In the genomic region with DNA sequence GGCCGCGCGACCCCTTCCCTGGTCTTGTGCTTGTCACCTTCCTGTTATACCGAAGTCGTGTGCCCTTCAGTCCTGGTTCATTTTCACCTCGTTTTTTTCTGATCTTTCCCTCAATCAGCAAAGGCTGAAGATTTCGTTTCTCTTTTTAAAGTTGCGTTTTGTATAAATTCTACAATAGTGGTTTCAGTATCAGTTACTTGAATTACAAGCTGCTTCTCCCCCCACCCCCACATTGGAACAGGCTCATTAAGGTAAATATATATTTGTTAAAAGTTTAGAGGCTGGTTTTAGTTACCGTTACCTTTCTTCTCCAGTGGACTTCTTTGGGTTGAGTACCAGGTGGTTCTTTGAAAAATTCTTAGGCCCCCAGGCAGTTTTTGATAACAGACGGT, we compare ENCODE assay signal across 8 cellular contexts. TPM values are rescaled to one million over a fixed set of nuclear protein-coding genes. Genes with fewer than 3 reads are reported as not detected.
DNase-seq lines count a peak whose midpoint lies in the region; ATAC-seq and TF ChIP-seq lines count a peak whose summit lies in the region.

No MANE protein-coding gene starts in this region.

- no peaks in the 10 kb centered on the region for H3K9me2 ChIP-seq in PC-9 (ENCODE audit: insufficient read depth)

- peaks cover 10% of the 10 kb centered on the region for H3K4me1 ChIP-seq in PC-9 (replicated peaks; ENCODE audit: insufficient read depth)
- peaks cover 14 to 42% (median 30%) of the 10 kb centered on the region in 4 donors for H3K4me1 ChIP-seq in esophagus muscularis mucosa
- H3K4me1 ChIP-seq in sigmoid colon: peaks cover 0 to 21% (median 14%) of the 10 kb centered on the region in 4 donors

- H3F3A ChIP-seq in PC-9 (ENCODE audit: insufficient read depth, low read depth): peaks cover 8% of the 10 kb centered on the region

- DNase-seq in NCI-H1105 treated with DMSO at 0.1 percent for 48 hours (lab: John Stamatoyannopoulos, UW) (peak; percentile 24), NCI-H1105 (lab: John Stamatoyannopoulos, UW) (no peak), PC-9 (no peak), esophagus muscularis mucosa (ENCODE audit: extremely low spot score) (no peak), sigmoid colon (no peak), NCI-H1417 treated with DMSO at 0.1 percent for 48 hours (lab: John Stamatoyannopoulos, UW) (no peak), HEK293T (ENCODE audit: extremely low spot score) (no peak)

- H3K27me3 ChIP-seq in PC-9 (ENCODE audit: insufficient read depth, low read depth) (no peaks in the 10 kb centered on the region), esophagus muscularis mucosa (no peaks in the 10 kb centered on the region), sigmoid colon (no peaks in the 10 kb centered on the region)

- BruUV-seq in PC-9 (replicated peaks; lab: Mats Ljungman, UMichigan): no TSS peak

- intact Hi-C loops in PC-9 (cut with micrococcal nuclease; ENCODE audit: unreplicated experiment): loop anchor here (1.0 to 10.0 kb wide), 4 partner anchors 97 to 271 kb away; partner anchors contain the start of gene MTMR12
- intact Hi-C loops in esophagus muscularis mucosa (cut with DNase I): loop anchor here (5.0 to 10.0 kb wide), 2 partner anchors 79 to 351 kb away; no protein-coding TSS in a partner anchor
- intact Hi-C loops in sigmoid colon (cut with DNase I): loop anchor here (5.0 kb wide), 5 partner anchors 79 to 414 kb away; partner anchors contain the start of genes GOLPH3, MTMR12 and ZFR

- peak overlapping the region; percentile 94 for H3K4me2 ChIP-seq in PC-9

- H3K36me3 ChIP-seq in PC-9 (ENCODE audit: low read depth) (peaks cover 24% of the 10 kb centered on the region), esophagus muscularis mucosa (peaks cover 0 to 20% (median 14%) of the 10 kb centered on the region in 4 donors), sigmoid colon (peaks cover 0 to 23% (median 5%) of the 10 kb centered on the region in 4 donors)

- CTCF ChIA-PET in PC-9 (lab: Charles Lee) (interaction anchor here (0.5 to 0.8 kb wide), 4 partner anchors 14 to 144 kb away, joined by 3 to 6 read pairs (median 4); no protein-coding TSS in a partner anchor), HEK293T (lab: Yijun Ruan, JAX) (interaction anchor here (0.6 to 1.2 kb wide), 2 partner anchors 331 to 354 kb away, joined by 3 read pairs; no protein-coding TSS in a partner anchor)

- TF ChIP-seq CTCF in PC-9 (conservative IDR thresholded peaks at IDR 0.05): no peak
- no peak for TF ChIP-seq CTCF in esophagus muscularis mucosa (IDR thresholded peaks at IDR 0.05)
- no peak for TF ChIP-seq CTCF in sigmoid colon (IDR thresholded peaks at IDR 0.05)

- H3K9me3 ChIP-seq in PC-9 (ENCODE audit: insufficient read depth, low read depth) (no peaks in the 10 kb centered on the region), esophagus muscularis mucosa (peaks cover 0 to 8% (median 0%) of the 10 kb centered on the region in 4 donors), sigmoid colon (peaks cover 0 to 4% (median 0%) of the 10 kb centered on the region in 4 donors)

- peak overlapping the region; percentile 87 for H2AFZ ChIP-seq in PC-9

- H3K4me3 ChIP-seq in PC-9 (peak overlapping the region; percentile 84), esophagus muscularis mucosa (peak overlapping the region; percentile 88 to 99 (median 90)), sigmoid colon (peak overlapping the region; percentile 89 to 97 (median 92))

- H3K27ac ChIP-seq in PC-9 (peak overlapping the region; percentile 77), esophagus muscularis mucosa (replicated peaks in 1 of 4) (peak overlapping the region; percentile 95 to 100 (median 98)), sigmoid colon (peak overlapping the region; percentile 98 to 100 (median 99))

- POLR2A ChIA-PET in PC-9 (lab: Charles Lee; ENCODE audit: unreplicated experiment) (interaction anchor here (0.6 kb wide), 1 partner anchor 413 kb away, joined by 9 read pairs; no protein-coding TSS in a partner anchor), HEK293T (lab: Yijun Ruan, JAX) (interaction anchor here (0.7 kb wide), 1 partner anchor 13 kb away, joined by 3 read pairs; no protein-coding TSS in a partner anchor)

- TF ChIP-seq POLR2A in esophagus muscularis mucosa (IDR thresholded peaks at IDR 0.05; ENCODE audit: low read depth) (no peak), sigmoid colon (IDR thresholded peaks at IDR 0.05) (no peak)

- peaks cover 36% of the 10 kb centered on the region for H3K79me2 ChIP-seq in PC-9 (ENCODE audit: low read depth)

- no peak for ATAC-seq in HG03342 (IDR thresholded peaks at IDR 0.05; ENCODE audit: unreplicated experiment)

- no peak for TF ChIP-seq EP300 in esophagus muscularis mucosa (IDR thresholded peaks at IDR 0.05)
- TF ChIP-seq EP300 in sigmoid colon (IDR thresholded peaks at IDR 0.05): no peak

- H4K20me1 ChIP-seq in PC-9 (ENCODE audit: insufficient read depth): peaks cover 46% of the 10 kb centered on the region

- under 1% methylated on average over 10 of the region's 10 CpGs for WGBS in esophagus muscularis mucosa
- 1 to 2% methylated on average over 10 of the region's 10 CpGs for WGBS in sigmoid colon, 2 donors

TF ChIP-seq in HEK293T, 16 proteins besides CTCF, POLR2A, EP300 and RAD21:
- TF ChIP-seq PKNOX1 (IDR thresholded peaks at IDR 0.05): no peak
TF ChIP-seq in HEK293T: peak in this region for 0.

RNA-seq across cellular contexts. Expression of gene SUB1, which starts 0.9 kb away (rescaled TPM):
- total RNA-seq in PC-9 (2021): 314 and 328 TPM in 2 replicates
- total RNA-seq in esophagus muscularis mucosa: 100 to 1,000 TPM in 1 of 4 donors, 10 to 100 TPM in 3; 66.4 to 154 (median 90.1) TPM
- 100 to 1,000 TPM in 3 of 4 donors, 10 to 100 TPM in 1; 84.0 to 165 (median 113) TPM for total RNA-seq in sigmoid colon
- 100 to 1,000 TPM; 188 to 277 (median 204) TPM for polyA plus RNA-seq in sigmoid colon
